13 cellular contexts compared by ENCODE assay signal in the genomic region with DNA sequence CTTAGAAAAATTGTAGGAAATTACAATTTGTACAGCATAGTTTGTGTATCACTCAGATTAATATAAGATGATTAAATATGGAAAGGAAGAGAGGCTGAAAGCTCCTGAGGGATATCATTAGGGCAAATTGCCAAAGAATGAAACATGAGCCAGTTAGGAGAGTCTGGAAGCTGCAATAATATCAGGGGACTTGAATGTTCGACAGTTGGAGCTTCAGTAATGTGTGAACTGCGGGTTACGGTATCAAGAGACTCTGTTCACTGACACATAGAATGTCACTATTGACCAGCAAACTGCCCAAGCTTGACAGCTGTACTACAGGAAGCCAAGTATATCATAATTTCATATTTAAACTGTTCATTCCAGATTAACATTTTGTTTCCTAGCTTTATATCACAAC.
DNase-seq lines count a peak whose midpoint lies in the region; ATAC-seq and TF ChIP-seq lines count a peak whose summit lies in the region.
"Had no signal": no experiment of that assay in that cellular context is flagged by ENCODE, and none has a peak within 500 bp of the region (broad histone marks: within the 10 kb centered on the region; RNA-seq: fewer than 3 reads in every experiment).

No MANE protein-coding gene starts in this region.

- H3K27me3 ChIP-seq in right atrium auricular region (no peaks in the 10 kb centered on the region), fibroblast of lung (ENCODE audit: control insufficient read depth, insufficient read depth, low read length) (no peaks in the 10 kb centered on the region)

- H3K4me2 ChIP-seq in fibroblast of lung (ENCODE audit: extremely low read depth, insufficient read depth, low read length), result no peak overlapping the region

- H2AFZ ChIP-seq in fibroblast of lung (ENCODE audit: low read length), result no peak overlapping the region
- H2AFZ ChIP-seq: parathyroid adenoma had no signal

- H3K9ac ChIP-seq in fibroblast of lung (ENCODE audit: insufficient read depth, low read length), result no peak overlapping the region
- H3K9ac ChIP-seq: parathyroid adenoma had no signal

- no peak for TF ChIP-seq CTCF in right atrium auricular region (IDR thresholded peaks at IDR 0.05)
- TF ChIP-seq CTCF in fibroblast of lung (conservative IDR thresholded peaks at IDR 0.05 in 1 of 2, IDR thresholded peaks at IDR 0.05 in 1 of 2; ENCODE audit: low read depth in 1 of 2, low read length in 2 of 2), result no peak

- H3K27ac ChIP-seq in right atrium auricular region (no peak overlapping the region), fibroblast of lung (ENCODE audit: insufficient read depth, low read length) (no peak overlapping the region)
- H3K27ac ChIP-seq: coronary artery, parathyroid adenoma had no signal

- H3K36me3 ChIP-seq in right atrium auricular region, result no peaks in the 10 kb centered on the region
- no peaks in the 10 kb centered on the region for H3K36me3 ChIP-seq in fibroblast of lung (ENCODE audit: control insufficient read depth, insufficient read depth, low read length)

- H3K9me3 ChIP-seq in right atrium auricular region, result no peaks in the 10 kb centered on the region
- H3K9me3 ChIP-seq in fibroblast of lung (ENCODE audit: control insufficient read depth, insufficient read depth, low read depth, low read length), result no peaks in the 10 kb centered on the region

- H3K79me2 ChIP-seq in fibroblast of lung (ENCODE audit: control insufficient read depth, insufficient read depth, low read length), result no peaks in the 10 kb centered on the region
- H3K79me2 ChIP-seq: parathyroid adenoma had no signal

- intact Hi-C loops in Right ventricle myocardium superior (cut with DNase I), result no loop called here

- H4K20me1 ChIP-seq in fibroblast of lung (ENCODE audit: control insufficient read depth, extremely low read depth, insufficient read depth, low read length), result no peaks in the 10 kb centered on the region

- H3K4me3 ChIP-seq in right atrium auricular region (no peak overlapping the region), fibroblast of lung (replicated peaks in 1 of 4; ENCODE audit: control extremely low read depth in 1 of 4, insufficient read depth in 1 of 4, low read depth in 3 of 4, low read length in 4 of 4) (no peak overlapping the region)
- H3K4me3 ChIP-seq: coronary artery had no signal

- DNase-seq in Right ventricle myocardium superior (no peak), right atrium auricular region (ENCODE audit: low spot score) (no peak), NCI-H69 (lab: John Stamatoyannopoulos, UW) (peak; percentile 94), fibroblast of lung (ENCODE audit: low read depth in 2 of 2) (peak; percentile 9 to 22), stromal cell of bone marrow (ENCODE audit: low read depth) (peak; percentile 2)
- DNase-seq: NCI-H1092 treated with DMSO at 0.1 percent for 48 hours, OCI-M1, T-helper 1 cell had no signal

- H3K4me1 ChIP-seq in right atrium auricular region, result peaks cover 0 to 16% of the 10 kb centered on the region in 2 donors
- no peaks in the 10 kb centered on the region for H3K4me1 ChIP-seq in fibroblast of lung (ENCODE audit: control insufficient read depth, extremely low read depth, insufficient read depth, low read length)
- H3K4me1 ChIP-seq: parathyroid adenoma had no signal

- ATAC-seq in Right ventricle myocardium superior (ENCODE audit: poor library complexity) (peak; percentile 72), HG03354 (IDR thresholded peaks at IDR 0.05; ENCODE audit: poor library complexity, severe bottlenecking, unreplicated experiment) (no peak), HG02623 (IDR thresholded peaks at IDR 0.05; ENCODE audit: unreplicated experiment) (no peak), HG02642 (IDR thresholded peaks at IDR 0.05; ENCODE audit: poor library complexity, unreplicated experiment) (no peak)

Comparison
In these comparisons a context has a peak if more than half of its experiments do, and no peak if none do; other contexts are left out.
1. DNase-seq: peak in NCI-H69 (single experiment), fibroblast of lung (2 of 2) and stromal cell of bone marrow (single experiment); none in Right ventricle myocardium superior (single experiment) and right atrium auricular region (single experiment).